In genomic region chr2:215435809-215436704, GRCh38 we compare ENCODE assay signal across 8 cellular contexts. TPM values are rescaled to one million over a fixed set of nuclear protein-coding genes. Genes with fewer than 3 reads are reported as not detected.
DNase-seq lines count a peak whose midpoint lies in the region; ATAC-seq and TF ChIP-seq lines count a peak whose summit lies in the region.

Gene FN1 (minus strand): TSS chr2:215436068. CDS start chr2:215435802, 266 bp downstream.

- H3K4me2 ChIP-seq in hepatocyte, result peak within 1 kb of the TSS; percentile 79

- H3K27ac ChIP-seq in hepatocyte, result peak within 1 kb of the TSS; percentile 95
- H3K27ac ChIP-seq in rectal smooth muscle tissue (ENCODE audit: low read depth, low read length), result peak within 1 kb of the TSS; percentile 98
- H3K27ac ChIP-seq in vagina, result peak within 1 kb of the TSS; percentile 81

- H3K4me1 ChIP-seq in hepatocyte (ENCODE audit: insufficient read depth), result peaks cover 30% of the 10 kb centered on the region
- H3K4me1 ChIP-seq in rectal smooth muscle tissue (ENCODE audit: control insufficient read depth, insufficient read depth, low read length), result peaks cover 17% of the 10 kb centered on the region
- H3K4me1 ChIP-seq in vagina, result peaks cover 31% of the 10 kb centered on the region

- WGBS in hepatocyte (ENCODE audit: low lambda C conversion rate, missing lambda C conversion rate), result under 1% methylated on average over 31 of the region's 59 CpGs

- H3K4me3 Mint-ChIP-seq in T-helper 17 cell, result peak within 1 kb of the TSS; percentile 86

- H3K27me3 ChIP-seq in hepatocyte (no peaks in the 10 kb centered on the region), rectal smooth muscle tissue (ENCODE audit: control insufficient read depth, insufficient read depth, low read length) (no peaks in the 10 kb centered on the region), vagina (no peaks in the 10 kb centered on the region)

- peak within 1 kb of the TSS; percentile 95 for H3K4me3 ChIP-seq in astrocyte of the spinal cord (ENCODE audit: low read depth, low read length)
- peak within 1 kb of the TSS; percentile 61 for H3K4me3 ChIP-seq in hepatocyte
- peak within 1 kb of the TSS; percentile 90 for H3K4me3 ChIP-seq in rectal smooth muscle tissue (ENCODE audit: low read length)
- peak within 1 kb of the TSS; percentile 55 to 76 for H3K4me3 ChIP-seq in vagina

- no peaks in the 10 kb centered on the region for H3K36me3 Mint-ChIP-seq in T-helper 17 cell (ENCODE audit: low read depth)

- peaks cover 75% of the 10 kb centered on the region for H3K27me3 Mint-ChIP-seq in T-helper 17 cell

- ATAC-seq in GM21423 (IDR thresholded peaks at IDR 0.05; ENCODE audit: unreplicated experiment), result peak; percentile 76
- peak; percentile 80 for ATAC-seq in T-helper 17 cell

- peak within 1 kb of the TSS; percentile 61 for H3K9ac ChIP-seq in rectal smooth muscle tissue (ENCODE audit: low read length)

- H3K9me3 ChIP-seq in T-helper 17 cell (ENCODE audit: control insufficient read depth, low read length, poor library complexity, severe bottlenecking) (no peaks in the 10 kb centered on the region), hepatocyte (ENCODE audit: low read depth) (no peaks in the 10 kb centered on the region), vagina (no peaks in the 10 kb centered on the region)

- H3K4me1 Mint-ChIP-seq in T-helper 17 cell, result peaks cover 11% of the 10 kb centered on the region

- TF ChIP-seq CTCF in astrocyte of the spinal cord (IDR thresholded peaks at IDR 0.05; ENCODE audit: low read depth, low read length), result no peak
- no peak for TF ChIP-seq CTCF in hepatocyte (IDR thresholded peaks at IDR 0.05; ENCODE audit: poor library complexity)
- TF ChIP-seq CTCF in vagina (IDR thresholded peaks at IDR 0.05), result no peak

- in situ Hi-C loops in astrocyte of the spinal cord (cut with HindIII; ENCODE audit: low sequenced_read_pairs), result no loop called here

- H3K79me2 ChIP-seq in hepatocyte, result peaks cover 32% of the 10 kb centered on the region

- no peaks in the 10 kb centered on the region for H3K9me2 ChIP-seq in hepatocyte (replicated peaks; ENCODE audit: insufficient read depth)

- peak in 1 of 2 donors; percentile 50 for TF ChIP-seq POLR2A in vagina (IDR thresholded peaks at IDR 0.05)

- peak within 1 kb of the TSS; percentile 60 for H2AFZ ChIP-seq in hepatocyte

- intact Hi-C loops in vagina (cut with DNase I), result no loop called here

- H3K36me3 ChIP-seq in hepatocyte (replicated peaks; ENCODE audit: insufficient read depth, low read depth) (no peaks in the 10 kb centered on the region), rectal smooth muscle tissue (ENCODE audit: control insufficient read depth, insufficient read depth, low read length) (peaks cover 5% of the 10 kb centered on the region), vagina (no peaks in the 10 kb centered on the region)

- DNase-seq in COLO829 (ENCODE audit: low spot score) (peak; percentile 86), HuH-7 (ENCODE audit: low spot score) (peak; percentile 76), T-helper 17 cell (peak; percentile 22 to 34 (median 24)), astrocyte of the spinal cord (ENCODE audit: low read depth, low spot score) (peak; percentile 100), hepatocyte (ENCODE audit: low spot score) (peak; percentile 97), vagina (ENCODE audit: extremely low spot score in 2 of 2) (peak in 1 of 2 donors; percentile 98)

- no peaks in the 10 kb centered on the region for H4K20me1 ChIP-seq in hepatocyte (ENCODE audit: insufficient read depth, poor library complexity, severe bottlenecking)

- H3K27ac Mint-ChIP-seq in T-helper 17 cell, result no peak within 1 kb of the TSS

RNA-seq across cellular contexts. Expression of gene FN1, which starts in this region (rescaled TPM):
- under 1 TPM; 0.26 to 0.75 TPM for total RNA-seq in T-helper 17 cell
- 2,129 and 3,020 TPM in 2 replicates for total RNA-seq in hepatocyte
- polyA plus RNA-seq in hepatocyte, result 1,572 and 1,650 TPM in 2 replicates
- 292 TPM for total RNA-seq in vagina

Comparison
In these comparisons a context has a peak if more than half of its experiments do, and no peak if none do; other contexts are left out.
1. RNA of gene FN1 (total RNA-seq): 2,129 to 3,020 TPM in hepatocyte and 292 TPM in vagina (single experiment); 0.26 to 0.75 TPM in T-helper 17 cell; every median in the first group is over 100 times any median in the second.
2. Peak in DNase-seq and ATAC-seq in T-helper 17 cell; RNA of the gene not detected or under 1 TPM.
3. Peak in every context shown above with its lines, with median percentiles within 50 percentile points of each other: H3K4me3 ChIP-seq and H3K27ac ChIP-seq.